ENCODE assay signal across 27 cellular contexts in the genomic region with DNA sequence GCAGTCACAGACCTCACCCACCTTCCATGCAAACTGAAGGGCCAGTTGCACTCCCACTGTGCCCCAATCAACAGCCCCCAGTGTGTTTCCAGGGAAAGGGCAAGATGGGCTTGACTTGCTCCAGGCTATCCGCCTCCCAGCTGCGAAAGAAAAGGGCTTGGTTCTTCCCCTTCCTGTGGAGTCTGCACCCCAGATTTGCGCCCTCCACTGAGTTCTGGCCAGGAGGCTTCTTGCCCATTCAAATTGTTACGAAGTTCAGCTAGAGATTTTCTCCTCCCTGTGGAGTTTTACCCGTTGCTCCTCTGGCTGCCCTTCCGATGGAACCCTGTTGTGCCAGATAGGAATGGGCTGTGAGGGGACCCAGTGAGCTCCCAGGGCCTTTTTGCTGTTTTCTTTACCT.
"Had no signal": no experiment of that assay in that cellular context is flagged by ENCODE, and none has a peak within 500 bp of the region (broad histone marks: within the 10 kb centered on the region; RNA-seq: fewer than 3 reads in every experiment).

No MANE protein-coding gene starts in this region.

- ATAC-seq: naive thymus-derived CD8-positive, alpha-beta T cell; natural killer cell treated with Interleukin-12 subunit alpha and Interleukin-12 subunit beta and Interleukin-15 and Interleukin-18, amount 100 ng/mL, for 72 hours; psoas muscle; right cardiac atrium; right lobe of liver; stimulated activated memory B cell treated with anti-CD40 and anti-IgM and Interleukin-4, amounts not matched to agents 10 μg/mL and 1 μg/mL and 100 μg/mL, for 72 hours; stimulated activated naive CD8-positive, alpha-beta T cell treated with anti-CD3 and anti-CD28 coated beads, Interleukin-15, amount 100 ng/mL, for 72 hours; stimulated activated naive CD8-positive, alpha-beta T cell treated with anti-CD3 and anti-CD28 coated beads, Interleukin-15, Interleukin-2, amounts not matched to agents 100 U/mL and 50 U/mL, for 24 hours; upper lobe of right lung had no signal

- H3K4me1 Mint-ChIP-seq: naive thymus-derived CD8-positive, alpha-beta T cell; neural progenitor cell; stimulated activated memory B cell treated with anti-CD40 and anti-IgM and Interleukin-4, amounts not matched to agents 10 μg/mL and 1 μg/mL and 100 μg/mL, for 72 hours; stimulated activated naive CD8-positive, alpha-beta T cell treated with anti-CD3 and anti-CD28 coated beads, Interleukin-15, amount 100 ng/mL, for 72 hours had no signal

- H3K36me3 Mint-ChIP-seq: naive thymus-derived CD8-positive, alpha-beta T cell; natural killer cell treated with Interleukin-12 subunit alpha and Interleukin-12 subunit beta and Interleukin-15 and Interleukin-18, amount 100 ng/mL, for 72 hours; neural progenitor cell; stimulated activated memory B cell treated with anti-CD40 and anti-IgM and Interleukin-4, amounts not matched to agents 10 μg/mL and 1 μg/mL and 100 μg/mL, for 72 hours; type B pancreatic cell had no signal

- H3K9me3 Mint-ChIP-seq: neural progenitor cell, type B pancreatic cell had no signal

- DNase-seq: occipital lobe; ovary; psoas muscle; right lobe of liver; sigmoid colon; small intestine; stimulated activated CD4-positive, alpha-beta T cell treated with anti-CD3 and anti-CD28 coated beads, Interleukin-15, amount 100 ng/mL, for 24 hours; stimulated activated CD4-positive, alpha-beta T cell treated with anti-CD3 and anti-CD28 coated beads, Interleukin-2, amount 100 ng/mL, for 24 hours; stimulated activated CD4-positive, alpha-beta T cell treated with anti-CD3 and anti-CD28 coated beads, Interleukin-2, amount 100 ng/mL, for 48 hours; stimulated activated CD4-positive, alpha-beta T cell treated with anti-CD3 and anti-CD28 coated beads, Interleukin-4, amount 100 ng/mL, for 24 hours; stimulated activated naive CD4-positive, alpha-beta T cell; stimulated activated naive CD8-positive, alpha-beta T cell treated with anti-CD3 and anti-CD28 coated beads, Interleukin-15, amount 100 ng/mL, for 72 hours; stimulated activated naive CD8-positive, alpha-beta T cell treated with anti-CD3 and anti-CD28 coated beads, Interleukin-15, Interleukin-2, amounts not matched to agents 100 U/mL and 50 U/mL, for 24 hours; substantia nigra; testis; tibial artery; transverse colon; upper lobe of right lung; uterus had no signal

- H3K27me3 Mint-ChIP-seq: naive thymus-derived CD8-positive, alpha-beta T cell; natural killer cell treated with Interleukin-12 subunit alpha and Interleukin-12 subunit beta and Interleukin-15 and Interleukin-18, amount 100 ng/mL, for 72 hours; progenitor cell of endocrine pancreas; stimulated activated naive CD8-positive, alpha-beta T cell treated with anti-CD3 and anti-CD28 coated beads, Interleukin-15, amount 100 ng/mL, for 72 hours; type B pancreatic cell had no signal

- H3K4me3 ChIP-seq: neural progenitor cell, ovary, psoas muscle, right lobe of liver, sigmoid colon, suprapubic skin, testis, tibial artery, transverse colon, upper lobe of right lung, uterus had no signal

- H3K27ac Mint-ChIP-seq: naive thymus-derived CD8-positive, alpha-beta T cell; natural killer cell treated with Interleukin-12 subunit alpha and Interleukin-12 subunit beta and Interleukin-15 and Interleukin-18, amount 100 ng/mL, for 72 hours; neural progenitor cell; progenitor cell of endocrine pancreas; stimulated activated memory B cell treated with anti-CD40 and anti-IgM and Interleukin-4, amounts not matched to agents 10 μg/mL and 1 μg/mL and 100 μg/mL, for 72 hours; type B pancreatic cell had no signal

- H3K4me3 Mint-ChIP-seq: naive thymus-derived CD8-positive, alpha-beta T cell; natural killer cell treated with Interleukin-12 subunit alpha and Interleukin-12 subunit beta and Interleukin-15 and Interleukin-18, amount 100 ng/mL, for 72 hours; neural progenitor cell; stimulated activated memory B cell treated with anti-CD40 and anti-IgM and Interleukin-4, amounts not matched to agents 10 μg/mL and 1 μg/mL and 100 μg/mL, for 72 hours; stimulated activated naive CD8-positive, alpha-beta T cell treated with anti-CD3 and anti-CD28 coated beads, Interleukin-15, amount 100 ng/mL, for 72 hours; type B pancreatic cell had no signal
